6 cellular contexts compared by ENCODE assay signal in the genomic region with DNA sequence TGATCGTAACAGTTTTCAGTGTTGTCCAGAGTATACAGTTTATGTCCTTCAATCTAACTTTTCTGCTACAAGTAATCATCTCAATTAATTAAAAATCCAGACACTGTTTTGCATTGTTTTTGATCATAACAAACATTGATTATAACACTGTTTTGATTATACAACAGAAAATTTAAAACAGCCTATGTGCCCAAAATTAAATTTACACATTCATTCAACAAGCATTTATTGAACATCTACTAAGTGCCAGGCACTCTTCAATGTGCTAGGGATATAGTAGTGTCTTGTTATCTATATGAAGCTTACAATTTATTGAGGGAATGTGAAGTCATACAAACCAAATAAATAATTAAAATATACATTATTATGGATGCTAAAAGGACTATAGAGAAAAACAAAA.
"Had no signal": no experiment of that assay in that cellular context is flagged by ENCODE, and none has a peak within 500 bp of the region (broad histone marks: within the 10 kb centered on the region; RNA-seq: fewer than 3 reads in every experiment).

No MANE protein-coding gene starts in this region.

- FAIRE-seq: HepG2, HTR-8/SVneo had no signal

- ATAC-seq: HepG2 had no signal

- DNase-seq: IMR-90, KBM-7, KG1 had no signal

- H3K27ac ChIP-seq: HL-60 had no signal
